Comparison of ENCODE assay signal across 18 cellular contexts in the genomic region with DNA sequence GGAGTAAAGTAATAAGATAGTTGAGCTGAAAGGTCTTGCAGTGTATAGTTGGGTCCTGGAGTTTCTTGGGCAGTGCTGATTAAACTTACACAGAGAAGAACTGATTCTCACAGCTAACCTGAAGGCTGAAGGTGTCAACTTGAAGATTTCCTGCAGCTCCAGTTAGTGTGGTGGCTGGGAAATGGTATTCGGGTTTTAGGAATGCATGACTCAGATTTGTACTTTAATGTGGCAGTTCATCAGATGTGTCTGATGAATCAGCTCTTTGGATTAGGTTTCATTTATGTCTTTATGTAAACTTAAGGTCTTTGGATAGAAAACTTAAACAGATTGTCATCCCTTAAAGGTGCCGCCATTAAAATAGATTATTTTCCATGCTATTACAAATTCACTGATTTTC.
A peak's percentile ranks its signal among the peaks of the same experiment; 100 is the strongest.
DNase-seq lines count a peak whose midpoint lies in the region; ATAC-seq and TF ChIP-seq lines count a peak whose summit lies in the region.
"Had no signal": no experiment of that assay in that cellular context is flagged by ENCODE, and none has a peak within 500 bp of the region (broad histone marks: within the 10 kb centered on the region; RNA-seq: fewer than 3 reads in every experiment).

No MANE protein-coding gene starts in this region.

- H3K36me3 ChIP-seq in Panc1 (ENCODE audit: control insufficient read depth, insufficient read depth, low read length) = no peaks in the 10 kb centered on the region
- no peaks in the 10 kb centered on the region for H3K36me3 ChIP-seq in trophoblast cell (ENCODE audit: control insufficient read depth in 1 of 2, insufficient read depth in 2 of 2, low read length in 2 of 2)
- H3K36me3 ChIP-seq: cardiac muscle cell had no signal

- POLR2A ChIA-PET in Panc1 (lab: Charles Lee) = interaction anchor here (0.5 kb wide), 1 partner anchor 1387 kb away, joined by 3 read pairs; no protein-coding TSS in a partner anchor

- no peaks in the 10 kb centered on the region for H3K36me3 Mint-ChIP-seq in activated T-helper 17 cell treated with anti-CD3 and anti-CD28 coated beads, Interleukin-2, amount 50 U/mL, for 72 hours (ENCODE audit: low read depth)
- H3K36me3 Mint-ChIP-seq: CD4-positive, CD25-positive, alpha-beta regulatory T cell; memory B cell had no signal

- no TSS peak for BruUV-seq in Panc1 (replicated peaks; lab: Mats Ljungman, UMichigan)

- no peak overlapping the region for H3K9ac ChIP-seq in trophoblast cell (ENCODE audit: low read length)

- no peak overlapping the region for H4K8ac ChIP-seq in trophoblast cell (ENCODE audit: low read depth, low read length)

- DNase-seq in GM04504 (ENCODE audit: low read depth) (peak; percentile 7), Panc1 (ENCODE audit: low read depth, low spot score) (peak; percentile 22), epithelial cell of prostate (ENCODE audit: low read depth, low spot score) (peak; percentile 39), non-pigmented ciliary epithelial cell (ENCODE audit: low read depth) (peak; percentile 28), NOMO-1 treated with dmso at 0.1 percent for 144 hours (lab: John Stamatoyannopoulos, UW; ENCODE audit: unreplicated experiment) (no peak), HUDEP-2 (lab: John Stamatoyannopoulos, UW; ENCODE audit: unreplicated experiment in 76 of 76) (no peak), trophoblast cell (no peak)
- DNase-seq: activated CD4-positive, alpha-beta T cell treated with anti-CD3 and anti-CD28 coated beads, Interleukin-2, amount 10 ng/mL, durations not matched to agents 7 days and 5 days; CD4-positive, CD25-positive, alpha-beta regulatory T cell; NCI-H1417 treated with DMSO at 0.1 percent for 48 hours; NCI-H510A had no signal

- H2BK5ac ChIP-seq in trophoblast cell (ENCODE audit: low read depth, low read length, poor library complexity) = no peak overlapping the region

- no peak overlapping the region for H2AFZ ChIP-seq in trophoblast cell (ENCODE audit: insufficient read depth, low read length, poor library complexity)

- no peak overlapping the region for H3K4me3 ChIP-seq in Panc1 (ENCODE audit: low read depth in 2 of 2, low read length in 2 of 2)
- H3K4me3 ChIP-seq in trophoblast cell (ENCODE audit: low read depth, low read length) = no peak overlapping the region
- H3K4me3 ChIP-seq: cardiac muscle cell, skin epidermis had no signal

- H3K4me1 Mint-ChIP-seq in activated T-helper 17 cell treated with anti-CD3 and anti-CD28 coated beads, Interleukin-2, amount 50 U/mL, for 72 hours = no peaks in the 10 kb centered on the region
- H3K4me1 Mint-ChIP-seq: activated CD4-positive, alpha-beta T cell treated with anti-CD3 and anti-CD28 coated beads, Interleukin-2, amount 10 ng/mL, durations not matched to agents 7 days and 5 days; CD4-positive, CD25-positive, alpha-beta regulatory T cell; memory B cell had no signal

- no peak overlapping the region for H3K14ac ChIP-seq in trophoblast cell (ENCODE audit: low read length)

- no peak overlapping the region for H3K18ac ChIP-seq in trophoblast cell (ENCODE audit: low read length)

- no peak overlapping the region for H3K4ac ChIP-seq in trophoblast cell (ENCODE audit: low read depth, low read length)

- WGBS in trophoblast cell (ENCODE audit: extremely low coverage, insufficient coverage, insufficient read length) = no CpG with 5 or more reads among the region's 2 CpGs

- no peaks in the 10 kb centered on the region for H3K9me3 ChIP-seq in Panc1 (ENCODE audit: control insufficient read depth, insufficient read depth, low read depth, low read length)
- H3K9me3 ChIP-seq in trophoblast cell (ENCODE audit: insufficient read depth, low read depth, low read length) = no peaks in the 10 kb centered on the region

- H3K27ac ChIP-seq in Panc1 (ENCODE audit: low read length) (no peak overlapping the region), epithelial cell of prostate (no peak overlapping the region), trophoblast cell (ENCODE audit: low read depth, low read length) (no peak overlapping the region)
- H3K27ac ChIP-seq: cardiac muscle cell, skin epidermis had no signal

- TF ChIP-seq CTCF in Panc1 (IDR thresholded peaks at IDR 0.05) = no peak

- CTCF ChIA-PET in Panc1 (lab: Charles Lee) = no interaction called here

- no peaks in the 10 kb centered on the region for H3K79me2 ChIP-seq in trophoblast cell (ENCODE audit: control insufficient read depth, insufficient read depth, low read length, poor library complexity)

- no peak overlapping the region for H2BK120ac ChIP-seq in trophoblast cell (ENCODE audit: insufficient read depth, low read length, poor library complexity)

- no peaks in the 10 kb centered on the region for H3K79me1 ChIP-seq in trophoblast cell (ENCODE audit: low read length)

- H3K27me3 ChIP-seq in Panc1 (ENCODE audit: control insufficient read depth, insufficient read depth, low read length) = no peaks in the 10 kb centered on the region
- H3K27me3 ChIP-seq in trophoblast cell (ENCODE audit: insufficient read depth, low read length) = no peaks in the 10 kb centered on the region
- H3K27me3 ChIP-seq: cardiac muscle cell had no signal

- H3K4me3 Mint-ChIP-seq in activated T-helper 17 cell treated with anti-CD3 and anti-CD28 coated beads, Interleukin-2, amount 50 U/mL, for 72 hours = no peak overlapping the region
- H3K4me3 Mint-ChIP-seq: activated CD4-positive, alpha-beta T cell treated with anti-CD3 and anti-CD28 coated beads, Interleukin-2, amount 10 ng/mL, durations not matched to agents 7 days and 5 days; CD4-positive, CD25-positive, alpha-beta regulatory T cell; memory B cell; stimulated activated naive CD8-positive, alpha-beta T cell treated with anti-CD3 and anti-CD28 coated beads, Interleukin-15, Interleukin-2, amounts not matched to agents 100 ng/mL and 50 ng/mL, for 24 hours; T-helper 2 cell treated with Interferon-gamma antibody and Interleukin-4, amounts not matched to agents 5 μg/mL and 100 μg/mL, for 36 hours had no signal

- H2BK12ac ChIP-seq in trophoblast cell (ENCODE audit: low read length) = no peak overlapping the region

- ATAC-seq in Panc1 = no peak
- no peak for ATAC-seq in activated T-helper 17 cell treated with anti-CD3 and anti-CD28 coated beads, Interleukin-2, amount 50 U/mL, for 72 hours (replicated peaks)

- no peak overlapping the region for H4K12ac ChIP-seq in trophoblast cell (ENCODE audit: low read depth, low read length)

- peaks cover 5% of the 10 kb centered on the region for H3K9me3 Mint-ChIP-seq in activated T-helper 17 cell treated with anti-CD3 and anti-CD28 coated beads, Interleukin-2, amount 50 U/mL, for 72 hours
- H3K9me3 Mint-ChIP-seq: activated T-helper 2 cell treated with anti-CD3 and anti-CD28 coated beads, Interferon-gamma antibody, Interleukin-2, Interleukin-4, amounts not matched to agents 10 μg/mL and 5 μg/mL and 100 μg/mL, durations not matched to agents 14 hours and 24 hours and 36 hours; T-helper 2 cell treated with Interferon-gamma antibody and Interleukin-4, amounts not matched to agents 5 μg/mL and 100 μg/mL, for 36 hours had no signal

- H3K27ac Mint-ChIP-seq in activated T-helper 17 cell treated with anti-CD3 and anti-CD28 coated beads, Interleukin-2, amount 50 U/mL, for 72 hours = no peak overlapping the region
- H3K27ac Mint-ChIP-seq: activated CD4-positive, alpha-beta T cell treated with anti-CD3 and anti-CD28 coated beads, Interleukin-2, amount 10 ng/mL, durations not matched to agents 7 days and 5 days; activated T-helper 2 cell treated with anti-CD3 and anti-CD28 coated beads, Interferon-gamma antibody, Interleukin-2, Interleukin-4, amounts not matched to agents 10 μg/mL and 5 μg/mL and 100 μg/mL, durations not matched to agents 14 hours and 24 hours and 36 hours; CD4-positive, CD25-positive, alpha-beta regulatory T cell; memory B cell; stimulated activated naive CD8-positive, alpha-beta T cell treated with anti-CD3 and anti-CD28 coated beads, Interleukin-15, Interleukin-2, amounts not matched to agents 100 ng/mL and 50 ng/mL, for 24 hours; T-helper 2 cell treated with Interferon-gamma antibody and Interleukin-4, amounts not matched to agents 5 μg/mL and 100 μg/mL, for 36 hours had no signal

- intact Hi-C loops in Panc1 (cut with micrococcal nuclease; ENCODE audit: unreplicated experiment) = no loop called here

- in situ Hi-C loops in Panc1 (cut with HindIII; ENCODE audit: low pct_unique_long_range_greater_than_20kb, low sequenced_read_pairs) = no loop called here

- H3K4me1 ChIP-seq in Panc1 (ENCODE audit: control insufficient read depth, insufficient read depth, low read length) (no peaks in the 10 kb centered on the region), trophoblast cell (ENCODE audit: control insufficient read depth in 1 of 2, insufficient read depth in 2 of 2, low read length in 2 of 2) (no peaks in the 10 kb centered on the region)

- H3K27me3 Mint-ChIP-seq in activated T-helper 17 cell treated with anti-CD3 and anti-CD28 coated beads, Interleukin-2, amount 50 U/mL, for 72 hours = no peaks in the 10 kb centered on the region
- H3K27me3 Mint-ChIP-seq: activated CD4-positive, alpha-beta T cell treated with anti-CD3 and anti-CD28 coated beads, Interleukin-2, amount 10 ng/mL, durations not matched to agents 7 days and 5 days; CD4-positive, CD25-positive, alpha-beta regulatory T cell; memory B cell; stimulated activated naive CD8-positive, alpha-beta T cell treated with anti-CD3 and anti-CD28 coated beads, Interleukin-15, Interleukin-2, amounts not matched to agents 100 ng/mL and 50 ng/mL, for 24 hours had no signal

- no peak overlapping the region for H3K4me2 ChIP-seq in trophoblast cell (ENCODE audit: low read length)

- H4K91ac ChIP-seq in trophoblast cell (ENCODE audit: low read depth, low read length) = no peak overlapping the region

- H3K23ac ChIP-seq in trophoblast cell (ENCODE audit: low read length) = no peak overlapping the region

- no peak overlapping the region for H2AK5ac ChIP-seq in trophoblast cell (ENCODE audit: low read length)

Comparison
In these comparisons a context has a peak if more than half of its experiments do, and no peak if none do; other contexts are left out.
1. DNase-seq: peak in GM04504 (single experiment), Panc1 (single experiment), epithelial cell of prostate (single experiment) and non-pigmented ciliary epithelial cell (single experiment); none in NOMO-1 treated with dmso at 0.1 percent for 144 hours (single experiment), HUDEP-2 (0 of 76) and trophoblast cell (0 of 2).